Comparison of ENCODE assay signal across 17 cellular contexts in genomic region chr16:66902648-66903543, GRCh38. TPM values are rescaled to one million over a fixed set of nuclear protein-coding genes. Genes with fewer than 3 reads are reported as not detected.
DNase-seq lines count a peak whose midpoint lies in the region; TF ChIP-seq lines count a peak whose summit lies in the region.
"Had no signal": no experiment of that assay in that cellular context is flagged by ENCODE, and none has a peak within 500 bp of the region (broad histone marks: within the 10 kb centered on the region; RNA-seq: fewer than 3 reads in every experiment).

No MANE protein-coding gene starts in this region.

- peaks cover 73% of the 10 kb centered on the region for H3K4me1 ChIP-seq in BLaER1
- H3K4me1 ChIP-seq in muscle layer of duodenum (ENCODE audit: control insufficient read depth in 1 of 2, insufficient read depth in 2 of 2, low read length in 2 of 2) = peaks cover 27 to 66% of the 10 kb centered on the region in 2 donors

- TF ChIP-seq CTCF in epithelial cell of esophagus (IDR thresholded peaks at IDR 0.05; ENCODE audit: insufficient read depth, low read depth, low read length, missing control alignments) (no peak), progenitor cell of endocrine pancreas (IDR thresholded peaks at IDR 0.05; ENCODE audit: unreplicated experiment) (no peak)

- no peaks in the 10 kb centered on the region for H3K9me3 Mint-ChIP-seq in progenitor cell of endocrine pancreas (ENCODE audit: low read depth)

- peak overlapping the region; percentile 83 for H3K4me2 ChIP-seq in BLaER1
- H3K4me2 ChIP-seq: A549, PC-9 had no signal

- H3K36me3 Mint-ChIP-seq in progenitor cell of endocrine pancreas (ENCODE audit: insufficient read depth) = no peaks in the 10 kb centered on the region
- H3K36me3 Mint-ChIP-seq: type B pancreatic cell had no signal

- peak overlapping the region; percentile 20; the same call in 1 of the 2 replicates for H3K9ac ChIP-seq in BLaER1

- H3K4me1 Mint-ChIP-seq in progenitor cell of endocrine pancreas (ENCODE audit: low read depth) = peaks cover 17% of the 10 kb centered on the region

- H3K27me3 ChIP-seq in BLaER1 (no peaks in the 10 kb centered on the region), muscle layer of duodenum (ENCODE audit: low read depth, low read length) (no peaks in the 10 kb centered on the region)

- H3K4me3 Mint-ChIP-seq in progenitor cell of endocrine pancreas (ENCODE audit: low read depth) = no peak overlapping the region
- H3K4me3 Mint-ChIP-seq: type B pancreatic cell had no signal

- H4K20me1 ChIP-seq in BLaER1 = no peaks in the 10 kb centered on the region

- peak; percentile 39 for DNase-seq in epithelial cell of esophagus (ENCODE audit: low read depth)
- no peak for DNase-seq in NCI-H1417 treated with DMSO at 0.1 percent for 48 hours (lab: John Stamatoyannopoulos, UW)
- no peak for DNase-seq in progenitor cell of endocrine pancreas (ENCODE audit: low spot score, unreplicated experiment)
- no peak for DNase-seq in DMS79 treated with DMSO at 0.1 percent for 48 hours (lab: John Stamatoyannopoulos, UW)
- DNase-seq: activated naive CD4-positive, alpha-beta T cell treated with Interleukin-2 at 50 U/mL for 16 hours; Caco-2; cerebellar nuclear complex; NCI-H2171; PC-9; small intestine; T1000 had no signal

- H3K27ac ChIP-seq in BLaER1 = peak overlapping the region; percentile 54
- peak overlapping the region; percentile 31 for H3K27ac ChIP-seq in muscle layer of duodenum (ENCODE audit: low read length)
- H3K27ac ChIP-seq: A549, PC-9 had no signal

- peaks cover 3% of the 10 kb centered on the region for H3K27me3 Mint-ChIP-seq in progenitor cell of endocrine pancreas
- H3K27me3 Mint-ChIP-seq: type B pancreatic cell had no signal

- no peaks in the 10 kb centered on the region for H3K9me3 ChIP-seq in BLaER1
- H3K9me3 ChIP-seq in muscle layer of duodenum (ENCODE audit: control insufficient read depth in 1 of 2, low read length in 2 of 2) = no peaks in the 10 kb centered on the region
- H3K9me3 ChIP-seq: A549, Caco-2 had no signal

- H3K27ac Mint-ChIP-seq in progenitor cell of endocrine pancreas = no peak overlapping the region

- H3K36me3 ChIP-seq in BLaER1 (no peaks in the 10 kb centered on the region), muscle layer of duodenum (ENCODE audit: control insufficient read depth in 1 of 2, insufficient read depth in 2 of 2, low read length in 2 of 2) (no peaks in the 10 kb centered on the region)

- 0 out of 2 replicates have a peak overlapping the region, but pooled peaks have one; percentile 33 for H3K4me3 ChIP-seq in BLaER1
- H3K4me3 ChIP-seq in epithelial cell of esophagus (ENCODE audit: low read length) = no peak overlapping the region
- no peak overlapping the region for H3K4me3 ChIP-seq in muscle layer of duodenum (ENCODE audit: low read depth in 1 of 2, low read length in 2 of 2)
- H3K4me3 ChIP-seq: A549, PC-9 had no signal

RNA-seq across cellular contexts. Expression of gene CDH16, which starts 15.8 kb away (rescaled TPM):
- total RNA-seq in progenitor cell of endocrine pancreas = not detected in 2 replicates
- total RNA-seq: fibroblast of lung, MCF 10A, PC-9 had no signal

RNA-seq across cellular contexts. Expression of gene RRAD, which starts 22.4 kb away (rescaled TPM):
- total RNA-seq in progenitor cell of endocrine pancreas = 0.27 and 0.36 TPM in 2 replicates
- total RNA-seq: MCF 10A had no signal

RNA-seq across cellular contexts. Expression of gene PDP2, which starts 22.6 kb away (rescaled TPM):
- total RNA-seq in progenitor cell of endocrine pancreas = 17.0 and 20.0 TPM in 2 replicates

RNA-seq across cellular contexts. Expression of gene CIAO2B, which starts 31.3 kb away (rescaled TPM):
- total RNA-seq in progenitor cell of endocrine pancreas = 58.1 and 59.9 TPM in 2 replicates

RNA-seq across cellular contexts. Expression of gene CES2, which starts 32.4 kb away (rescaled TPM):
- 39.2 and 43.9 TPM in 2 replicates for total RNA-seq in progenitor cell of endocrine pancreas
